In the genomic region with DNA sequence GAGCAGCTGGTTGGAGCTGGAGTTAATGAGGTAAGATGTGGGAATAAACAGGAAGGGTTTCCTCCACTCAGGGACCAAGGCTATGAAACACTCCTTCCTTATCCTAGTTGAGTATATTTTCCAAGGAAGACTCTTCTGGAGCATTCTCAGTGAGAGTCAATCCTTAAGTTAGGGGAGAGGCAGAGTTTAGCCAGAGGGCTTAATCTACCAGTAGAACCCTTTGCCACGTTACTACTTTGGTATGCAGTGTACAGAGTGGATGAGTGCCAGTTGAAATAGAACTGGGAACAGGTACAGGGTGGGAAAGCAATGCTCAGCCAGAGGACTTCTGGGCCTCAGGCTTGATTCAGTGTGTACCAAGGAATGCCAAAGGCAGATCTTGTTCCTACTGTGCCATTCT, we compare ENCODE assay signal across 25 cellular contexts.
DNase-seq lines count a peak whose midpoint lies in the region; FAIRE-seq lines count a peak whose summit lies in the region.
"Had no signal": no experiment of that assay in that cellular context is flagged by ENCODE, and none has a peak within 500 bp of the region (broad histone marks: within the 10 kb centered on the region; RNA-seq: fewer than 3 reads in every experiment).

No MANE protein-coding gene starts in this region.

- DNase-seq in A172 (ENCODE audit: low spot score) (peak; percentile 15), HTR-8/SVneo (ENCODE audit: insufficient read length, low spot score) (peak; percentile 50), T1000 (lab: John Stamatoyannopoulos, UW) (peak; percentile 49), iris pigment epithelial cell (ENCODE audit: low read depth) (peak; percentile 10), hepatic stellate cell (ENCODE audit: low spot score) (no peak), AG08395 (ENCODE audit: low spot score) (no peak), SK-N-DZ (ENCODE audit: low spot score) (no peak), NCI-H446 (lab: John Stamatoyannopoulos, UW) (no peak)
- DNase-seq: activated CD4-positive, alpha-beta T cell treated with anti-CD3 and anti-CD28 coated beads for 4 hours; activated naive CD4-positive, alpha-beta T cell treated with Interleukin-2 at 50 U/mL for 16 hours; activated T-cell treated with anti-CD3 and anti-CD28 coated beads, Interleukin-2, amount 50 U/mL, for 48 hours; central memory CD4-positive, alpha-beta T cell; COR-L47; DMS79 treated with DMSO at 0.1 percent for 48 hours; foreskin fibroblast; hippocampal formation; NCI-H146; NCI-H524 treated with DMSO at 0.1 percent for 48 hours; nucleus accumbens; SHP77; stimulated activated naive CD4-positive, alpha-beta T cell; thyroid gland had no signal

- peak; percentile 89 for FAIRE-seq in HTR-8/SVneo (lab: Jason Lieb, UNC)
- FAIRE-seq: A549, endothelial cell of umbilical vein, islet of Langerhans had no signal

Comparison
In these comparisons a context has a peak if more than half of its experiments do, and no peak if none do; other contexts are left out.
1. DNase-seq: peak in A172 (single experiment), HTR-8/SVneo (single experiment), T1000 (single experiment) and iris pigment epithelial cell (single experiment); none in hepatic stellate cell (single experiment), AG08395 (single experiment), SK-N-DZ (single experiment) and NCI-H446 (0 of 2).